In genomic region chr12:117486840-117487659, GRCh38 we compare ENCODE assay signal across 10 cellular contexts.
DNase-seq lines count a peak whose midpoint lies in the region; ATAC-seq, FAIRE-seq and TF ChIP-seq lines count a peak whose summit lies in the region.
"Had no signal": no experiment of that assay in that cellular context is flagged by ENCODE, and none has a peak within 500 bp of the region (broad histone marks: within the 10 kb centered on the region; RNA-seq: fewer than 3 reads in every experiment).

No MANE protein-coding gene starts in this region.

- TF ChIP-seq CTCF in bronchial epithelial cell (IDR thresholded peaks at IDR 0.05; ENCODE audit: insufficient read depth, low read length, severe bottlenecking) (no peak), nephron (IDR thresholded peaks at IDR 0.05; ENCODE audit: unreplicated experiment in 3 of 3) (no peak)

- H3K27me3 ChIP-seq in bronchial epithelial cell (ENCODE audit: control insufficient read depth, insufficient read depth, low read length), result no peaks in the 10 kb centered on the region

- peaks cover 11% of the 10 kb centered on the region for H3K4me1 Mint-ChIP-seq in nephron
- H3K4me1 Mint-ChIP-seq: CD8-positive, alpha-beta memory T cell had no signal

- DNase-seq in AG08395 (ENCODE audit: low spot score) (peak; percentile 89), LHCN-M2 (ENCODE audit: low read depth) (peak; percentile 5), bronchial epithelial cell (ENCODE audit: low read depth) (peak; percentile 3), SHP77 treated with DMSO at 0.1 percent for 48 hours (lab: John Stamatoyannopoulos, UW) (no peak)
- DNase-seq: CD8-positive, alpha-beta memory T cell; T-helper 2 cell had no signal

- H3K4me3 ChIP-seq in bronchial epithelial cell (ENCODE audit: low read depth, low read length), result no peak overlapping the region

- no peaks in the 10 kb centered on the region for H3K36me3 Mint-ChIP-seq in nephron (ENCODE audit: low read depth)
- H3K36me3 Mint-ChIP-seq: CD8-positive, alpha-beta memory T cell had no signal

- FAIRE-seq in bronchial epithelial cell (lab: Jason Lieb, UNC), result no peak

- peak overlapping the region; percentile 14 to 93 (median 39) for H3K27ac Mint-ChIP-seq in nephron
- H3K27ac Mint-ChIP-seq: CD8-positive, alpha-beta memory T cell had no signal

- H3K27me3 Mint-ChIP-seq in nephron (ENCODE audit: low read depth), result peaks cover 44% of the 10 kb centered on the region

- no peak overlapping the region for H3K4me3 Mint-ChIP-seq in nephron
- H3K4me3 Mint-ChIP-seq: CD8-positive, alpha-beta memory T cell had no signal

- no peaks in the 10 kb centered on the region for H3K36me3 ChIP-seq in bronchial epithelial cell (ENCODE audit: control insufficient read depth, insufficient read depth, low read length)

- ATAC-seq in esophagus mucosa, result no peak
- no peak for ATAC-seq in GM21717 (IDR thresholded peaks at IDR 0.05; ENCODE audit: unreplicated experiment)
- no peak for ATAC-seq in GM21737 (IDR thresholded peaks at IDR 0.05; ENCODE audit: unreplicated experiment)

- no peaks in the 10 kb centered on the region for H3K9me3 Mint-ChIP-seq in nephron
